ENCODE assay signal across 19 cellular contexts in genomic region chr5:146218163-146218562, GRCh38.
"Had no signal": no experiment of that assay in that cellular context is flagged by ENCODE, and none has a peak within 500 bp of the region (broad histone marks: within the 10 kb centered on the region; RNA-seq: fewer than 3 reads in every experiment).

No MANE protein-coding gene starts in this region.

- H3K27ac ChIP-seq: body of pancreas, pancreas, tibial artery, WERI-Rb-1 had no signal

- H3K4me3 ChIP-seq: body of pancreas, pancreas, tibial artery had no signal

- DNase-seq: activated CD8-positive, alpha-beta T cell treated with anti-CD3 and anti-CD28 coated beads for 36 hours; activated gamma-delta T cell treated with Interleukin-2 at 50 U/mL for 16 hours; activated naive CD8-positive, alpha-beta T cell treated with anti-CD3 and anti-CD28 coated beads for 36 hours; activated T-cell treated with anti-CD3 and anti-CD28 coated beads, Interleukin-2, amount 50 U/mL, for 48 hours; amygdala; body of pancreas; cortex of kidney; effector CD4-positive, alpha-beta T cell; foreskin fibroblast; hippocampal formation; mammary epithelial cell; naive B cell; pancreas; stimulated activated CD4-positive, alpha-beta T cell treated with anti-CD3 and anti-CD28 coated beads, Interleukin-1b, Interleukin-23, amount 100 ng/mL, for 48 hours; T-cell; T1000; tibial artery; WERI-Rb-1 had no signal

- H3K27me3 ChIP-seq: body of pancreas, pancreas, tibial artery had no signal

- H3K36me3 ChIP-seq: pancreas had no signal

- H3K27ac Mint-ChIP-seq: activated CD8-positive, alpha-beta T cell treated with anti-CD3 and anti-CD28 coated beads for 36 hours; activated naive CD8-positive, alpha-beta T cell treated with anti-CD3 and anti-CD28 coated beads for 36 hours had no signal

- H3K4me3 Mint-ChIP-seq: activated CD8-positive, alpha-beta T cell treated with anti-CD3 and anti-CD28 coated beads for 36 hours; activated naive CD8-positive, alpha-beta T cell treated with anti-CD3 and anti-CD28 coated beads for 36 hours; T-cell had no signal

- H3K9me3 Mint-ChIP-seq: activated CD8-positive, alpha-beta T cell treated with anti-CD3 and anti-CD28 coated beads for 36 hours; activated naive CD8-positive, alpha-beta T cell treated with anti-CD3 and anti-CD28 coated beads for 36 hours; naive B cell; T-cell had no signal

- H3K27me3 Mint-ChIP-seq: activated CD8-positive, alpha-beta T cell treated with anti-CD3 and anti-CD28 coated beads for 36 hours; activated naive CD8-positive, alpha-beta T cell treated with anti-CD3 and anti-CD28 coated beads for 36 hours; naive B cell; T-cell had no signal

- H3K9me3 ChIP-seq: body of pancreas, pancreas, tibial artery had no signal

- ATAC-seq: activated CD8-positive, alpha-beta T cell treated with anti-CD3 and anti-CD28 coated beads for 36 hours; body of pancreas; left lobe of liver; pancreas; T-cell had no signal
